15 cellular contexts compared by ENCODE assay signal in the genomic region with DNA sequence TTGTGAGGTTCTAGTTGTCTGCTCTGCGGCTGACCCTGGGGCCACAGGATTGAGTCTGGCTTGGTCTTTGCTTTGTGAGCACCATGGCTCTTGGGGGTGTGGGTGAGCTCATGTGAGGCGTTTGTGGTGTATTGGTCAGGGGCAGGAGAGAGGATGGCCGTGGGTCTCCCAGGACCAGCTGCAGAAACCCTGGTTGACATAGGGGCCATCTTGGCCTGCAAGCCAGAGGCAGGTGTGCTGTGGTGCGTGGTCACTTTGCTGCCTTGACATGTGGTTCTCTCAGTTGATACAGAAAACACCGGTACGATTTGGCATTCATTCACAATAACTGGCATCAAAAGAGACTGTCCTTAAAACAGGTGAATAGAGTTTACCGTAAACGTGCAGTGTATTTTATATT. TPM values are rescaled to one million over a fixed set of nuclear protein-coding genes. Genes with fewer than 3 reads are reported as not detected.
DNase-seq lines count a peak whose midpoint lies in the region; ATAC-seq and TF ChIP-seq lines count a peak whose summit lies in the region.
"Had no signal": no experiment of that assay in that cellular context is flagged by ENCODE, and none has a peak within 500 bp of the region (broad histone marks: within the 10 kb centered on the region; RNA-seq: fewer than 3 reads in every experiment).

No MANE protein-coding gene starts in this region.

- no peak overlapping the region for H3K14ac ChIP-seq in neuronal stem cell (ENCODE audit: low read length)

- H3K79me1 ChIP-seq in neuronal stem cell (ENCODE audit: low read depth, low read length), result peaks cover 13% of the 10 kb centered on the region

- H2BK15ac ChIP-seq in neuronal stem cell (ENCODE audit: low read length), result no peak overlapping the region

- H3K9ac ChIP-seq in neuronal stem cell (ENCODE audit: low read depth, low read length, poor library complexity), result no peak overlapping the region
- H3K9ac ChIP-seq: BLaER1 had no signal

- TF ChIP-seq CTCF in CD8-positive, alpha-beta T cell (IDR thresholded peaks at IDR 0.05), result no peak
- TF ChIP-seq CTCF in RWPE1 (conservative IDR thresholded peaks at IDR 0.05; ENCODE audit: low read depth) (no peak), foreskin fibroblast (IDR thresholded peaks at IDR 0.05; ENCODE audit: low read depth, low read length) (no peak)

- H4K8ac ChIP-seq in neuronal stem cell (ENCODE audit: low read depth, low read length), result no peak overlapping the region

- H3K9me3 ChIP-seq in CD8-positive, alpha-beta T cell (ENCODE audit: low read length), result no peaks in the 10 kb centered on the region
- H3K9me3 ChIP-seq in neuronal stem cell (replicated peaks in 1 of 2; ENCODE audit: control insufficient read depth in 2 of 2, insufficient read depth in 1 of 2, low read depth in 1 of 2, low read length in 2 of 2), result no peaks in the 10 kb centered on the region
- H3K9me3 ChIP-seq: BLaER1 had no signal

- ATAC-seq in CD8-positive, alpha-beta T cell, result no peak
- peak; percentile 9 for ATAC-seq in effector memory CD8-positive, alpha-beta T cell (replicated peaks)
- no peak for ATAC-seq in HG03108 (IDR thresholded peaks at IDR 0.05; ENCODE audit: unreplicated experiment)

- DNase-seq in CD8-positive, alpha-beta T cell, result no peak
- DNase-seq in RWPE1 (ENCODE audit: low spot score), result no peak
- DNase-seq in effector memory CD8-positive, alpha-beta T cell, result no peak
- no peak for DNase-seq in neuronal stem cell (ENCODE audit: low spot score)
- no peak for DNase-seq in AG20443 (ENCODE audit: low spot score)
- no peak for DNase-seq in foreskin fibroblast
- no peak for DNase-seq in H7
- DNase-seq: NCI-H1417 treated with DMSO at 0.1 percent for 48 hours, NCI-H446 treated with DMSO at 0.1 percent for 48 hours, PC-9 had no signal

- H2BK12ac ChIP-seq in neuronal stem cell (ENCODE audit: low read length), result no peak overlapping the region

- H3K27me3 Mint-ChIP-seq in CD8-positive, alpha-beta T cell (ENCODE audit: low read depth), result no peaks in the 10 kb centered on the region
- no peaks in the 10 kb centered on the region for H3K27me3 Mint-ChIP-seq in effector memory CD8-positive, alpha-beta T cell

- H3K4me2 ChIP-seq in neuronal stem cell (ENCODE audit: insufficient read depth, low read length, poor library complexity, severe bottlenecking), result no peak overlapping the region
- H3K4me2 ChIP-seq: BLaER1, PC-9 had no signal

- no peak overlapping the region for H4K91ac ChIP-seq in neuronal stem cell (ENCODE audit: low read depth, low read length, poor library complexity)

- H3K27me3 ChIP-seq in CD8-positive, alpha-beta T cell (ENCODE audit: insufficient read depth, low read length), result no peaks in the 10 kb centered on the region
- no peaks in the 10 kb centered on the region for H3K27me3 ChIP-seq in neuronal stem cell (ENCODE audit: control insufficient read depth in 3 of 3, insufficient read depth in 3 of 3, low read depth in 1 of 3, low read length in 3 of 3)
- H3K27me3 ChIP-seq in H7 (ENCODE audit: control insufficient read depth, insufficient read depth, low read length), result no peaks in the 10 kb centered on the region
- H3K27me3 ChIP-seq: BLaER1 had no signal

- peaks cover 20% of the 10 kb centered on the region for H3K4me1 ChIP-seq in CD8-positive, alpha-beta T cell (ENCODE audit: insufficient read depth, low read length)
- H3K4me1 ChIP-seq in neuronal stem cell (ENCODE audit: control insufficient read depth in 2 of 2, insufficient read depth in 1 of 2, low read depth in 1 of 2, low read length in 2 of 2), result no peaks in the 10 kb centered on the region
- H3K4me1 ChIP-seq: BLaER1 had no signal

- POLR2A ChIA-PET in CD8-positive, alpha-beta T cell (lab: Charles Lee), result interaction anchor here (1.0 to 2.1 kb wide), 3 partner anchors 10 to 107 kb away, joined by 3 to 22 read pairs (median 4); a partner anchor contains a TSS
- POLR2A ChIA-PET in RWPE1 (lab: Yijun Ruan, JAX; ENCODE audit: low non-redundant PET), result no interaction called here

- H3K4me1 Mint-ChIP-seq in CD8-positive, alpha-beta T cell (ENCODE audit: low read depth), result peaks cover 29% of the 10 kb centered on the region
- peaks cover 16 to 29% of the 10 kb centered on the region in 2 donors for H3K4me1 Mint-ChIP-seq in effector memory CD8-positive, alpha-beta T cell (ENCODE audit: low read depth in 2 of 2)

- H3K9me3 Mint-ChIP-seq in CD8-positive, alpha-beta T cell, result no peaks in the 10 kb centered on the region
- H3K9me3 Mint-ChIP-seq in effector memory CD8-positive, alpha-beta T cell, result no peaks in the 10 kb centered on the region

- H2AK5ac ChIP-seq in neuronal stem cell (ENCODE audit: low read depth, low read length), result no peak overlapping the region

- H2BK5ac ChIP-seq in neuronal stem cell (ENCODE audit: low read length), result no peak overlapping the region

- no peak overlapping the region for H3K18ac ChIP-seq in neuronal stem cell (ENCODE audit: low read length)

- no peak overlapping the region for H3K4me3 ChIP-seq in CD8-positive, alpha-beta T cell (ENCODE audit: low read depth, low read length)
- H3K4me3 ChIP-seq in neuronal stem cell (ENCODE audit: low read length in 2 of 2) (no peak overlapping the region), foreskin fibroblast (ENCODE audit: low read depth in 1 of 2, low read length in 2 of 2) (no peak overlapping the region), H7 (ENCODE audit: insufficient read depth, low read depth, low read length) (no peak overlapping the region)
- H3K4me3 ChIP-seq: BLaER1, PC-9 had no signal

- no CpG with 5 or more reads among the region's 8 CpGs for WGBS in neuronal stem cell (ENCODE audit: extremely low coverage in 2 of 2, insufficient read length in 2 of 2, insufficient replicate concordance in 1 of 2), 2 donors

- peak overlapping the region; percentile 60 for H3K27ac ChIP-seq in CD8-positive, alpha-beta T cell (ENCODE audit: low read depth, low read length)
- H3K27ac ChIP-seq in RWPE1 (peak overlapping the region; percentile 50), neuronal stem cell (replicated peaks; ENCODE audit: low read length) (no peak overlapping the region)
- H3K27ac ChIP-seq: BLaER1, PC-9 had no signal

- H2AFZ ChIP-seq in neuronal stem cell (ENCODE audit: low read length), result no peak overlapping the region
- H2AFZ ChIP-seq: PC-9 had no signal

- no peak overlapping the region for H2BK120ac ChIP-seq in neuronal stem cell (ENCODE audit: low read depth, low read length)

- H3K27ac Mint-ChIP-seq in CD8-positive, alpha-beta T cell, result peak overlapping the region; percentile 99
- peak overlapping the region; percentile 99 for H3K27ac Mint-ChIP-seq in effector memory CD8-positive, alpha-beta T cell

- peak overlapping the region; percentile 51 for H3K23ac ChIP-seq in neuronal stem cell (ENCODE audit: low read depth, low read length, poor library complexity)

- peaks cover 45% of the 10 kb centered on the region for H3K36me3 ChIP-seq in CD8-positive, alpha-beta T cell (ENCODE audit: insufficient read depth, low read length)
- H3K36me3 ChIP-seq in neuronal stem cell (replicated peaks in 1 of 2; ENCODE audit: control insufficient read depth in 2 of 2, insufficient read depth in 2 of 2, low read length in 2 of 2), result peaks cover 51 to 79% of the 10 kb centered on the region in 2 donors
- H3K36me3 ChIP-seq in H7 (replicated peaks; ENCODE audit: control insufficient read depth, insufficient read depth, low read length), result peaks cover 36% of the 10 kb centered on the region

- no peak overlapping the region for H3K4ac ChIP-seq in neuronal stem cell (ENCODE audit: low read length)

- peak overlapping the region; percentile 69 for H3K4me3 Mint-ChIP-seq in CD8-positive, alpha-beta T cell
- H3K4me3 Mint-ChIP-seq in effector memory CD8-positive, alpha-beta T cell, result peak overlapping the region; percentile 70 to 71

- intact Hi-C loops in CD8-positive, alpha-beta T cell (cut with DNase I, micrococcal nuclease), result no loop called here

- H3K36me3 Mint-ChIP-seq in CD8-positive, alpha-beta T cell, result peaks cover 66% of the 10 kb centered on the region
- H3K36me3 Mint-ChIP-seq in effector memory CD8-positive, alpha-beta T cell (ENCODE audit: insufficient read depth), result peaks cover 82% of the 10 kb centered on the region

- CTCF ChIA-PET in CD8-positive, alpha-beta T cell (lab: Charles Lee), result interaction anchor here (1.3 to 3.2 kb wide), 2 partner anchors 10 to 33 kb away, joined by 4 to 12 read pairs; no protein-coding TSS in a partner anchor
- CTCF ChIA-PET in RWPE1 (lab: Yijun Ruan, JAX), result no interaction called here

RNA-seq across cellular contexts. Expression of a gene that starts 11.3 kb away (rescaled TPM):
- total RNA-seq in CD8-positive, alpha-beta T cell, result 10 to 100 TPM; 43.2 to 44.9 TPM
- 13.1 TPM for polyA plus RNA-seq in neuronal stem cell (2013, experiment 1 of 2)
- 12.9 TPM for polyA plus RNA-seq in neuronal stem cell (2013, experiment 2 of 2)
- total RNA-seq in H7 (2014; rRNA removed; shearing (Covaris generic)), result 37.5 and 42.1 TPM in 2 replicates

RNA-seq across cellular contexts. Expression of a gene that starts 26.8 kb away (rescaled TPM):
- 10 to 100 TPM; 11.8 to 15.3 TPM for total RNA-seq in CD8-positive, alpha-beta T cell
- 8.9 TPM for polyA plus RNA-seq in neuronal stem cell (2013, experiment 1 of 2)
- 9.1 TPM for polyA plus RNA-seq in neuronal stem cell (2013, experiment 2 of 2)
- 28.2 and 37.0 TPM in 2 replicates for total RNA-seq in H7 (2014; rRNA removed; shearing (Covaris generic))

RNA-seq across cellular contexts. Expression of a gene that starts 27.0 kb away (rescaled TPM):
- 1 to 10 TPM; 4.2 to 5.6 TPM for total RNA-seq in CD8-positive, alpha-beta T cell
- 0.75 TPM for polyA plus RNA-seq in neuronal stem cell (2013, experiment 1 of 2)
- 0.87 TPM for polyA plus RNA-seq in neuronal stem cell (2013, experiment 2 of 2)
- 2.7 and 4.0 TPM in 2 replicates for total RNA-seq in H7 (2014; rRNA removed; shearing (Covaris generic))

RNA-seq across cellular contexts. Expression of a gene that starts 28.2 kb away (rescaled TPM):
- 100 to 1,000 TPM; 102 to 106 TPM for total RNA-seq in CD8-positive, alpha-beta T cell
- 5.5 TPM for polyA plus RNA-seq in neuronal stem cell (2013, experiment 1 of 2)
- polyA plus RNA-seq in neuronal stem cell (2013, experiment 2 of 2), result 5.1 TPM
- total RNA-seq in H7 (2014; rRNA removed; shearing (Covaris generic)), result 13.6 and 14.6 TPM in 2 replicates

RNA-seq across cellular contexts. Expression of a gene that starts 37.2 kb away (rescaled TPM):
- total RNA-seq in CD8-positive, alpha-beta T cell, result not detected
- not detected for polyA plus RNA-seq in neuronal stem cell (2013, experiment 1 of 2)
- polyA plus RNA-seq in neuronal stem cell (2013, experiment 2 of 2), result not detected
- total RNA-seq in H7 (2014; rRNA removed; shearing (Covaris generic)), result not detected in 2 replicates
- total RNA-seq: activated CD8-positive, alpha-beta memory T cell treated with anti-CD3 and anti-CD28 coated beads for 36 hours; dermis microvascular lymphatic vessel endothelial cell; PC-9; right cardiac atrium had no signal
